ENCODE assay signal across 18 cellular contexts in genomic region chr15:49037546-49037940, GRCh38. TPM values are rescaled to one million over a fixed set of nuclear protein-coding genes. Genes with fewer than 3 reads are reported as not detected.
DNase-seq lines count a peak whose midpoint lies in the region; ATAC-seq and TF ChIP-seq lines count a peak whose summit lies in the region.
"Had no signal": no experiment of that assay in that cellular context is flagged by ENCODE, and none has a peak within 500 bp of the region (broad histone marks: within the 10 kb centered on the region; RNA-seq: fewer than 3 reads in every experiment).

No MANE protein-coding gene starts in this region.

- peak overlapping the region; percentile 72 for H3K27ac Mint-ChIP-seq in HFFc6
- H3K27ac Mint-ChIP-seq: activated T-helper 1 cell treated with anti-CD3 and anti-CD28 coated beads, Interleukin-12 subunit alpha, Interleukin-12 subunit beta, Interleukin-2, Interleukin-4 antibody, amounts not matched to agents 30 ng/mL and 10 ng/mL and 1 ng/mL, durations not matched to agents 14 hours and 24 hours and 36 hours; stimulated activated naive CD8-positive, alpha-beta T cell treated with anti-CD3 and anti-CD28 coated beads, Interleukin-15, Interleukin-2, amounts not matched to agents 100 ng/mL and 50 ng/mL, for 24 hours had no signal

- no peak for DNase-seq in HFFc6
- DNase-seq in SK-N-MC (ENCODE audit: low read depth, low spot score), result no peak
- peak; percentile 13 for DNase-seq in glomerular visceral epithelial cell (ENCODE audit: extremely low spot score)
- DNase-seq in renal cortical epithelial cell (ENCODE audit: low read depth), result peak; percentile 29
- DNase-seq in SW 1271 (lab: John Stamatoyannopoulos, UW), result no peak
- no peak for DNase-seq in activated naive CD4-positive, alpha-beta T cell treated with anti-CD3 and anti-CD28 coated beads, Interleukin-2, amount 50 U/mL, for 16 hours
- DNase-seq in NCI-H526 (lab: John Stamatoyannopoulos, UW), result no peak
- DNase-seq: GOT3; NCI-H748 treated with DMSO at 0.1 percent for 48 hours; pancreas; PC-3; stimulated activated CD4-positive, alpha-beta T cell treated with anti-CD3 and anti-CD28 coated beads, Interleukin-2, amount 100 ng/mL, for 24 hours; T-helper 9 cell had no signal

- peaks cover 15% of the 10 kb centered on the region for H3K36me3 ChIP-seq in SK-N-MC (ENCODE audit: insufficient read depth, low read length)
- H3K36me3 ChIP-seq: pancreas had no signal

- peak overlapping the region; percentile 56; the same call in 1 of the 2 replicates for H3K4me3 Mint-ChIP-seq in HFFc6
- H3K4me3 Mint-ChIP-seq: activated T-helper 1 cell treated with anti-CD3 and anti-CD28 coated beads, Interleukin-12 subunit alpha, Interleukin-12 subunit beta, Interleukin-2, Interleukin-4 antibody, amounts not matched to agents 30 ng/mL and 10 ng/mL and 1 ng/mL, durations not matched to agents 14 hours and 24 hours and 36 hours; stimulated activated naive CD8-positive, alpha-beta T cell treated with anti-CD3 and anti-CD28 coated beads, Interleukin-15, Interleukin-2, amounts not matched to agents 100 ng/mL and 50 ng/mL, for 24 hours had no signal

- no peak for TF ChIP-seq CTCF in HFFc6 (IDR thresholded peaks at IDR 0.05)

- H3K9ac ChIP-seq in SK-N-MC (ENCODE audit: insufficient read length), result peak overlapping the region; percentile 12

- ATAC-seq in HG02759 (IDR thresholded peaks at IDR 0.05; ENCODE audit: unreplicated experiment), result no peak

- peaks cover 15% of the 10 kb centered on the region; the same call in 1 of the 2 replicates for H3K36me3 Mint-ChIP-seq in HFFc6 (ENCODE audit: low read depth)

- peak overlapping the region; percentile 81 for H3K27ac ChIP-seq in SK-N-MC
- H3K27ac ChIP-seq: cardiac muscle cell, esophagus muscularis mucosa, pancreas had no signal

- H3K4me3 ChIP-seq in SK-N-MC, result peak overlapping the region; percentile 38
- H3K4me3 ChIP-seq: cardiac muscle cell, esophagus muscularis mucosa, pancreas had no signal

- peaks cover 61% of the 10 kb centered on the region for H3K4me1 Mint-ChIP-seq in HFFc6 (ENCODE audit: low read depth)

- no peaks in the 10 kb centered on the region for H3K27me3 Mint-ChIP-seq in HFFc6 (ENCODE audit: insufficient read depth)
- H3K27me3 Mint-ChIP-seq: stimulated activated naive CD8-positive, alpha-beta T cell treated with anti-CD3 and anti-CD28 coated beads, Interleukin-15, Interleukin-2, amounts not matched to agents 100 ng/mL and 50 ng/mL, for 24 hours had no signal

- H3K9me3 ChIP-seq in SK-N-MC (ENCODE audit: low read depth, low read length), result no peaks in the 10 kb centered on the region
- H3K9me3 ChIP-seq: esophagus muscularis mucosa, pancreas had no signal

- H3K9me3 Mint-ChIP-seq in HFFc6, result no peaks in the 10 kb centered on the region
- H3K9me3 Mint-ChIP-seq: activated T-helper 1 cell treated with anti-CD3 and anti-CD28 coated beads, Interleukin-12 subunit alpha, Interleukin-12 subunit beta, Interleukin-2, Interleukin-4 antibody, amounts not matched to agents 30 ng/mL and 10 ng/mL and 1 ng/mL, durations not matched to agents 14 hours and 24 hours and 36 hours; stimulated activated naive CD8-positive, alpha-beta T cell treated with anti-CD3 and anti-CD28 coated beads, Interleukin-15, Interleukin-2, amounts not matched to agents 100 ng/mL and 50 ng/mL, for 24 hours had no signal

RNA-seq across cellular contexts. Expression of gene SECISBP2L, which starts 8.7 kb away (rescaled TPM):
- 10 to 100 TPM; 46.2 to 57.6 (median 54.7) TPM for total RNA-seq in HFFc6 (2021; fragmentation: NEBNext Ultra II Directional; extraction: Animal tissue kit (Norgen Biotek cat#: 25700))
- total RNA-seq in renal cortical epithelial cell, result 24.8 and 52.0 TPM in 2 replicates

Comparison
In these comparisons a context has a peak if more than half of its experiments do, and no peak if none do; other contexts are left out.
1. DNase-seq: peak in glomerular visceral epithelial cell (single experiment) and renal cortical epithelial cell (single experiment); none in HFFc6 (single experiment), SK-N-MC (single experiment), SW 1271 (0 of 2), activated naive CD4-positive, alpha-beta T cell treated with anti-CD3 and anti-CD28 coated beads, Interleukin-2, amount 50 U/mL, for 16 hours (single experiment) and NCI-H526 (0 of 2).